Comparison of ENCODE assay signal across 20 cellular contexts in the genomic region with DNA sequence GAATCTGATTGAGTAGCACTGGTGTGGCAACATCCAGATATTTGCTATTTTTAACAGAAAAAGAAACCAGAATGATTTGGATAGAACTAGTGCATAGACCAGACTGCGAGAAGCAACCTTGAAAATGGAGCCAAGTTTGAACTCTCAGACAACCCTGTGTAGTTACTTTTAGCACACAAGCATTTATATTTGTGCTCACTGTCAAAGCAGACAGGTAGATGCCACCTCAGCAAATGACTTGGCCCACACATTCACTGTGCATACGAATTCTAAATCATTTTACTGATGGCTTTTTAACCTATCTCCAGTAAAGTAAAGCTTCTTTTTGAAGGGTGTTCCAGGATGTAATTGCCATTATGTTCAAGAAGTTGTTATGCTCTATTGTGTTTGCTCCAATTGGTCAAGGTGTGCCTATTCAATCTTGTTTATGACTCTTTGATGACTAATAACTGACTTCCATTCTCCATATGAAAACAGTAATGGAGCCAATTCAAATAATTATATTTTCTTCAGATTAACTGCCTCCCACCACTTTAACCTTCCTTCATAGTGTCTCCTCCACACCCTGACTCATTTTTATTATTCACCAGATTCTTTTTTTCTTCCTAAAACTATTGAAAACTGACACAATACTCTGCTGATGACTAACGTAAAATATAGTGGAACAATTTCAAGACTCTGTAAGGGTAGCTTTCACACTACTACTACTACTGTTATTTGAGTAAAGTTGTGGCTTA.
DNase-seq lines count a peak whose midpoint lies in the region; ATAC-seq, FAIRE-seq and TF ChIP-seq lines count a peak whose summit lies in the region.
"Had no signal": no experiment of that assay in that cellular context is flagged by ENCODE, and none has a peak within 500 bp of the region (broad histone marks: within the 10 kb centered on the region; RNA-seq: fewer than 3 reads in every experiment).

No MANE protein-coding gene starts in this region.

- DNase-seq in HT1080 (ENCODE audit: low read depth) = peak; percentile 62
- DNase-seq in astrocyte (ENCODE audit: low read depth) = peak; percentile 74
- DNase-seq in foreskin fibroblast = peak; percentile 9 to 14
- DNase-seq in thyroid gland = no peak
- DNase-seq in colonic mucosa = no peak
- DNase-seq: ACHN; activated CD4-positive, alpha-beta memory T cell treated with anti-CD3 and anti-CD28 coated beads for 36 hours; activated naive CD8-positive, alpha-beta T cell treated with anti-CD3 and anti-CD28 coated beads, Interleukin-2, amount 50 U/mL, for 24 hours; activated T-cell treated with anti-CD3 and anti-CD28 coated beads, Interleukin-2, amount 50 U/mL, for 72 hours; CD8-positive, alpha-beta memory T cell; left colon; NCI-H1930; NCI-H774; occipital lobe; stimulated activated naive B cell treated with anti-CD40 and anti-IgM and Interleukin-4, amounts not matched to agents 10 μg/mL and 1 μg/mL and 100 μg/mL, for 72 hours had no signal

- no peaks in the 10 kb centered on the region for H3K9me3 ChIP-seq in astrocyte (ENCODE audit: insufficient read depth, low read depth, low read length)
- H3K9me3 ChIP-seq in gastroesophageal sphincter = no peaks in the 10 kb centered on the region
- H3K9me3 ChIP-seq in thyroid gland = no peaks in the 10 kb centered on the region
- no peaks in the 10 kb centered on the region for H3K9me3 ChIP-seq in colonic mucosa

- H3K36me3 ChIP-seq in ACC112 (ENCODE audit: insufficient read depth, low read length) = no peaks in the 10 kb centered on the region
- no peaks in the 10 kb centered on the region for H3K36me3 ChIP-seq in astrocyte (ENCODE audit: insufficient read depth, low read length)
- no peaks in the 10 kb centered on the region for H3K36me3 ChIP-seq in gastroesophageal sphincter
- H3K36me3 ChIP-seq in thyroid gland = no peaks in the 10 kb centered on the region
- H3K36me3 ChIP-seq in colonic mucosa = no peaks in the 10 kb centered on the region

- H3K4me3 ChIP-seq in ACC112 (ENCODE audit: low read depth, low read length) (no peak overlapping the region), astrocyte (ENCODE audit: insufficient read depth, low read depth, low read length) (no peak overlapping the region), foreskin fibroblast (ENCODE audit: low read depth in 1 of 2, low read length in 2 of 2) (no peak overlapping the region), gastroesophageal sphincter (no peak overlapping the region), thyroid gland (replicated peaks in 1 of 3) (no peak overlapping the region), colonic mucosa (no peak overlapping the region)

- no peak for ATAC-seq in GM21381 (IDR thresholded peaks at IDR 0.05; ENCODE audit: unreplicated experiment)
- no peak for ATAC-seq in gastroesophageal sphincter
- ATAC-seq: activated naive CD8-positive, alpha-beta T cell treated with anti-CD3 and anti-CD28 coated beads, Interleukin-2, amount 50 U/mL, for 24 hours; activated T-cell treated with anti-CD3 and anti-CD28 coated beads, Interleukin-2, amount 50 U/mL, for 72 hours; left colon; stimulated activated naive B cell treated with anti-CD40 and anti-IgM and Interleukin-4, amounts not matched to agents 10 μg/mL and 1 μg/mL and 100 μg/mL, for 72 hours had no signal

- intact Hi-C loops in thyroid gland (cut with DNase I) (no loop called here), colonic mucosa (cut with DNase I) (no loop called here)

- TF ChIP-seq CTCF in astrocyte (IDR thresholded peaks at IDR 0.05; ENCODE audit: insufficient read depth, low read depth, low read length) (no peak), foreskin fibroblast (IDR thresholded peaks at IDR 0.05; ENCODE audit: low read depth, low read length) (no peak), gastroesophageal sphincter (IDR thresholded peaks at IDR 0.05) (no peak), thyroid gland (IDR thresholded peaks at IDR 0.05) (no peak), colonic mucosa (IDR thresholded peaks at IDR 0.05) (no peak)

- H3K27me3 ChIP-seq in ACC112 (ENCODE audit: insufficient read depth, low read length) (no peaks in the 10 kb centered on the region), astrocyte (ENCODE audit: insufficient read depth, low read length) (no peaks in the 10 kb centered on the region), gastroesophageal sphincter (no peaks in the 10 kb centered on the region), thyroid gland (no peaks in the 10 kb centered on the region), colonic mucosa (no peaks in the 10 kb centered on the region)

- H3K4me3 Mint-ChIP-seq in astrocyte (ENCODE audit: unreplicated experiment) = no peak overlapping the region
- H3K4me3 Mint-ChIP-seq: activated CD4-positive, alpha-beta memory T cell treated with anti-CD3 and anti-CD28 coated beads for 36 hours; activated naive CD8-positive, alpha-beta T cell treated with anti-CD3 and anti-CD28 coated beads, Interleukin-2, amount 50 U/mL, for 24 hours; activated T-cell treated with anti-CD3 and anti-CD28 coated beads, Interleukin-2, amount 50 U/mL, for 72 hours; CD8-positive, alpha-beta memory T cell; stimulated activated naive B cell treated with anti-CD40 and anti-IgM and Interleukin-4, amounts not matched to agents 10 μg/mL and 1 μg/mL and 100 μg/mL, for 72 hours; type B pancreatic cell had no signal

- FAIRE-seq in astrocyte (lab: Jason Lieb, UNC) = no peak

- no peaks in the 10 kb centered on the region for H4K20me1 ChIP-seq in astrocyte (ENCODE audit: insufficient read depth, low read length)

- H3K9ac ChIP-seq in astrocyte (ENCODE audit: low read length) (no peak overlapping the region), colonic mucosa (ENCODE audit: low read depth in 2 of 2, low read length in 2 of 2) (no peak overlapping the region)

- no peak overlapping the region for H2AFZ ChIP-seq in ACC112 (ENCODE audit: low read length, unreplicated experiment)
- no peak overlapping the region for H2AFZ ChIP-seq in astrocyte (ENCODE audit: low read depth, low read length)

- no peak for TF ChIP-seq POLR2A in gastroesophageal sphincter (IDR thresholded peaks at IDR 0.05)
- TF ChIP-seq POLR2A in thyroid gland (IDR thresholded peaks at IDR 0.05) = no peak

- H3K27ac ChIP-seq in ACC112 (ENCODE audit: low read depth, low read length) (0 out of 2 replicates have a peak overlapping the region, but pooled peaks have one; percentile 9), astrocyte (ENCODE audit: low read depth, low read length) (peak overlapping the region; percentile 28), gastroesophageal sphincter (no peak overlapping the region), thyroid gland (no peak overlapping the region), colonic mucosa (no peak overlapping the region)
- H3K27ac ChIP-seq: HL-60 had no signal

- no peaks in the 10 kb centered on the region for H3K36me3 Mint-ChIP-seq in astrocyte (ENCODE audit: low read depth, unreplicated experiment)
- H3K36me3 Mint-ChIP-seq: activated CD4-positive, alpha-beta memory T cell treated with anti-CD3 and anti-CD28 coated beads for 36 hours; CD8-positive, alpha-beta memory T cell; stimulated activated naive B cell treated with anti-CD40 and anti-IgM and Interleukin-4, amounts not matched to agents 10 μg/mL and 1 μg/mL and 100 μg/mL, for 72 hours; type B pancreatic cell had no signal

- no peak for TF ChIP-seq EP300 in gastroesophageal sphincter (IDR thresholded peaks at IDR 0.05)

- H3K4me1 Mint-ChIP-seq in astrocyte (ENCODE audit: low read depth, unreplicated experiment) = no peaks in the 10 kb centered on the region
- H3K4me1 Mint-ChIP-seq: activated naive CD8-positive, alpha-beta T cell treated with anti-CD3 and anti-CD28 coated beads, Interleukin-2, amount 50 U/mL, for 24 hours; CD8-positive, alpha-beta memory T cell; stimulated activated naive B cell treated with anti-CD40 and anti-IgM and Interleukin-4, amounts not matched to agents 10 μg/mL and 1 μg/mL and 100 μg/mL, for 72 hours had no signal

- 67 to 76% methylated on average over 3 of the region's 3 CpGs for WGBS in gastroesophageal sphincter (ENCODE audit: low coverage in 1 of 2), 2 donors
- 85 to 89% methylated on average over 3 of the region's 3 CpGs for WGBS in thyroid gland, 2 donors

- H3K4me2 ChIP-seq in astrocyte (ENCODE audit: low read length) = peak overlapping the region; percentile 1

- no peaks in the 10 kb centered on the region for H3K27me3 Mint-ChIP-seq in astrocyte (ENCODE audit: low read depth, unreplicated experiment)
- H3K27me3 Mint-ChIP-seq: activated CD4-positive, alpha-beta memory T cell treated with anti-CD3 and anti-CD28 coated beads for 36 hours; activated naive CD8-positive, alpha-beta T cell treated with anti-CD3 and anti-CD28 coated beads, Interleukin-2, amount 50 U/mL, for 24 hours; CD8-positive, alpha-beta memory T cell; stimulated activated naive B cell treated with anti-CD40 and anti-IgM and Interleukin-4, amounts not matched to agents 10 μg/mL and 1 μg/mL and 100 μg/mL, for 72 hours; type B pancreatic cell had no signal

- H3K4me1 ChIP-seq in ACC112 (ENCODE audit: control insufficient read depth, insufficient read depth, low read length, unreplicated experiment) = peaks cover 20% of the 10 kb centered on the region
- H3K4me1 ChIP-seq in astrocyte (ENCODE audit: insufficient read depth, low read length) = peaks cover 4% of the 10 kb centered on the region
- no peaks in the 10 kb centered on the region for H3K4me1 ChIP-seq in gastroesophageal sphincter
- H3K4me1 ChIP-seq in thyroid gland = no peaks in the 10 kb centered on the region
- H3K4me1 ChIP-seq in colonic mucosa = no peaks in the 10 kb centered on the region

- H3K9me3 Mint-ChIP-seq in astrocyte (ENCODE audit: unreplicated experiment) = no peaks in the 10 kb centered on the region
- H3K9me3 Mint-ChIP-seq: activated CD4-positive, alpha-beta memory T cell treated with anti-CD3 and anti-CD28 coated beads for 36 hours; activated naive CD8-positive, alpha-beta T cell treated with anti-CD3 and anti-CD28 coated beads, Interleukin-2, amount 50 U/mL, for 24 hours; stimulated activated naive B cell treated with anti-CD40 and anti-IgM and Interleukin-4, amounts not matched to agents 10 μg/mL and 1 μg/mL and 100 μg/mL, for 72 hours; type B pancreatic cell had no signal

- H3K27ac Mint-ChIP-seq in astrocyte (ENCODE audit: unreplicated experiment) = no peak overlapping the region
- H3K27ac Mint-ChIP-seq: activated CD4-positive, alpha-beta memory T cell treated with anti-CD3 and anti-CD28 coated beads for 36 hours; activated naive CD8-positive, alpha-beta T cell treated with anti-CD3 and anti-CD28 coated beads, Interleukin-2, amount 50 U/mL, for 24 hours; activated T-cell treated with anti-CD3 and anti-CD28 coated beads, Interleukin-2, amount 50 U/mL, for 72 hours; CD8-positive, alpha-beta memory T cell; stimulated activated naive B cell treated with anti-CD40 and anti-IgM and Interleukin-4, amounts not matched to agents 10 μg/mL and 1 μg/mL and 100 μg/mL, for 72 hours; type B pancreatic cell had no signal

- H3K79me2 ChIP-seq in ACC112 (ENCODE audit: control insufficient read depth, insufficient read depth, low read length, unreplicated experiment) = no peaks in the 10 kb centered on the region
- no peaks in the 10 kb centered on the region for H3K79me2 ChIP-seq in astrocyte (ENCODE audit: insufficient read depth, low read length)

Comparison
In these comparisons a context has a peak if more than half of its experiments do, and no peak if none do; other contexts are left out.
1. H3K27ac ChIP-seq: peak in ACC112 (single experiment) and astrocyte (single experiment); none in gastroesophageal sphincter (0 of 4), thyroid gland (0 of 3) and colonic mucosa (single experiment).
2. DNase-seq: peak in HT1080 (single experiment), astrocyte (single experiment) and foreskin fibroblast (2 of 2); none in thyroid gland (0 of 2) and colonic mucosa (single experiment).